Comparison of ENCODE assay signal across 8 cellular contexts in genomic region chr6:42047790-42048405, GRCh38. TPM values are rescaled to one million over a fixed set of nuclear protein-coding genes. Genes with fewer than 3 reads are reported as not detected.
DNase-seq lines count a peak whose midpoint lies in the region; ATAC-seq and TF ChIP-seq lines count a peak whose summit lies in the region.

No MANE protein-coding gene starts in this region.

- ATAC-seq in GM23338 (no peak), HG02973 (IDR thresholded peaks at IDR 0.05; ENCODE audit: unreplicated experiment) (no peak), GM19324 (IDR thresholded peaks at IDR 0.05; ENCODE audit: low FRiP score, unreplicated experiment) (no peak)

- peaks cover 36% of the 10 kb centered on the region for H3K4me1 Mint-ChIP-seq in GM23338

- no peak for TF ChIP-seq POLR2A in sigmoid colon (IDR thresholded peaks at IDR 0.05)

- H3K9me2 ChIP-seq in GM23338 (ENCODE audit: insufficient read depth), result no peaks in the 10 kb centered on the region

- DNase-seq in GM23338 (ENCODE audit: low spot score) (no peak), SK-N-MC (ENCODE audit: low read depth, low spot score) (no peak), fibroblast of mammary gland (ENCODE audit: low read depth) (no peak), sigmoid colon (peak; percentile 72), RPMI8226 (no peak), NOMO-1 treated with DMSO at 0.1 percent for 48 hours (lab: John Stamatoyannopoulos, UW; ENCODE audit: unreplicated experiment) (no peak)

- no peak overlapping the region for H3K27ac Mint-ChIP-seq in GM23338

- no peak overlapping the region for H3K27ac ChIP-seq in GM23338 (ENCODE audit: low read depth)
- H3K27ac ChIP-seq in SK-N-MC, result no peak overlapping the region
- peak overlapping the region; percentile 79 to 96 (median 93) for H3K27ac ChIP-seq in sigmoid colon

- 2 to 4% methylated on average over 8 of the region's 8 CpGs for WGBS in sigmoid colon, 2 donors

- H3K4me1 ChIP-seq in GM23338 (ENCODE audit: insufficient read depth) (peaks cover 23% of the 10 kb centered on the region), sigmoid colon (peaks cover 0 to 86% (median 83%) of the 10 kb centered on the region in 4 donors)

- H3K36me3 ChIP-seq in GM23338 (ENCODE audit: insufficient read depth) (peaks cover 11% of the 10 kb centered on the region), SK-N-MC (ENCODE audit: insufficient read depth, low read length) (peaks cover 5% of the 10 kb centered on the region; the same call in 1 of the 2 replicates), sigmoid colon (peaks cover 0 to 10% (median 4%) of the 10 kb centered on the region in 4 donors)

- peaks cover 28% of the 10 kb centered on the region; the same call in 1 of the 2 replicates for H3F3A ChIP-seq in GM23338 (replicated peaks; ENCODE audit: low read depth)

- intact Hi-C loops in sigmoid colon (cut with DNase I), result loop anchor here (5.0 kb wide), 1 partner anchor 1124 kb away; the partner anchor contains the start of gene SRF

- H3K4me3 ChIP-seq in GM23338, result peak overlapping the region; percentile 60
- peak overlapping the region; percentile 61; the same call in 1 of the 2 replicates for H3K4me3 ChIP-seq in SK-N-MC
- peak overlapping the region; percentile 78 for H3K4me3 ChIP-seq in fibroblast of mammary gland (ENCODE audit: control insufficient read depth, low read depth, low read length)
- peak overlapping the region; percentile 65 to 89 (median 74) for H3K4me3 ChIP-seq in sigmoid colon

- peaks cover 75% of the 10 kb centered on the region for H3K27me3 Mint-ChIP-seq in GM23338 (ENCODE audit: insufficient read depth, low read depth, poor library complexity)

- peaks cover 17% of the 10 kb centered on the region; the same call in 1 of the 2 replicates for H4K20me1 ChIP-seq in GM23338 (replicated peaks; ENCODE audit: insufficient read depth)

- no peak for TF ChIP-seq EP300 in sigmoid colon (IDR thresholded peaks at IDR 0.05)

- H3K9me3 ChIP-seq in SK-N-MC (ENCODE audit: low read depth, low read length) (no peaks in the 10 kb centered on the region), sigmoid colon (no peaks in the 10 kb centered on the region)

- no peak overlapping the region for H3K9ac ChIP-seq in SK-N-MC (ENCODE audit: insufficient read length)

- no peaks in the 10 kb centered on the region for H3K9me3 Mint-ChIP-seq in GM23338

- H2AFZ ChIP-seq in GM23338, result peak overlapping the region; percentile 97

- no peak for TF ChIP-seq CTCF in GM23338 (conservative IDR thresholded peaks at IDR 0.05; ENCODE audit: low read depth in 2 of 2)
- TF ChIP-seq CTCF in fibroblast of mammary gland (conservative IDR thresholded peaks at IDR 0.05; ENCODE audit: control insufficient read depth, insufficient read depth, low read depth, low read length), result no peak
- no peak for TF ChIP-seq CTCF in sigmoid colon (IDR thresholded peaks at IDR 0.05)

- H3K27me3 ChIP-seq in GM23338 (ENCODE audit: insufficient read depth) (peaks cover 70% of the 10 kb centered on the region), sigmoid colon (no peaks in the 10 kb centered on the region)

- H3K4me3 Mint-ChIP-seq in GM23338, result peak overlapping the region; percentile 96

- peaks cover 15% of the 10 kb centered on the region for H3K79me2 ChIP-seq in GM23338 (replicated peaks; ENCODE audit: insufficient read depth)

- H3K4me2 ChIP-seq in GM23338, result peak overlapping the region; percentile 96

- peaks cover 15% of the 10 kb centered on the region for H3K36me3 Mint-ChIP-seq in GM23338 (ENCODE audit: low read depth)

TF ChIP-seq in GM23338, 12 proteins besides CTCF, POLR2A, EP300 and RAD21 (continues in another document):
- no peak for TF ChIP-seq NANOG (IDR thresholded peaks at IDR 0.05; ENCODE audit: borderline replicate concordance)
- TF ChIP-seq REST (IDR thresholded peaks at IDR 0.05; ENCODE audit: unreplicated experiment), result no peak
- no peak for TF ChIP-seq CREB1 (CRISPR knock-in tag; IDR thresholded peaks at IDR 0.05; ENCODE audit: low read depth)
- no peak for TF ChIP-seq JUNB (IDR thresholded peaks at IDR 0.05; ENCODE audit: unreplicated experiment)
- no peak for TF ChIP-seq POLR2AphosphoS5 (IDR thresholded peaks at IDR 0.05; ENCODE audit: low read depth)
- no peak for TF ChIP-seq ZNF462 (CRISPR knock-in tag; IDR thresholded peaks at IDR 0.05)
- no peak for TF ChIP-seq EZH2 (IDR thresholded peaks at IDR 0.05; ENCODE audit: low read depth, unreplicated experiment)

RNA-seq across cellular contexts. Expression of gene TAF8, which starts 2.4 kb away (rescaled TPM):
- total RNA-seq in GM23338 (2014; rRNA removed; shearing (Covaris generic)), result 26.5 and 30.6 TPM in 2 replicates
- polyA plus RNA-seq in GM23338 (2016; fragmentation: Nextera tagmentation; extraction: Ambion mirVana), result 18.7 and 19.1 TPM in 2 replicates
- total RNA-seq in sigmoid colon, result 10 to 100 TPM; 20.3 to 30.7 (median 28.4) TPM
- polyA plus RNA-seq in sigmoid colon, result 10 to 100 TPM in 2 of 3 donors, 1 to 10 TPM in 1; 4.9 to 14.7 (median 12.6) TPM

Comparison
In these comparisons a context has a peak if more than half of its experiments do, and no peak if none do; other contexts are left out.
1. H3K27ac ChIP-seq: peak in sigmoid colon (4 of 4); none in GM23338 (single experiment) and SK-N-MC (single experiment).
2. Peak in every context shown above with its lines, with median percentiles within 50 percentile points of each other: H3K4me3 ChIP-seq.